ENCODE assay signal across 8 cellular contexts in the genomic region with DNA sequence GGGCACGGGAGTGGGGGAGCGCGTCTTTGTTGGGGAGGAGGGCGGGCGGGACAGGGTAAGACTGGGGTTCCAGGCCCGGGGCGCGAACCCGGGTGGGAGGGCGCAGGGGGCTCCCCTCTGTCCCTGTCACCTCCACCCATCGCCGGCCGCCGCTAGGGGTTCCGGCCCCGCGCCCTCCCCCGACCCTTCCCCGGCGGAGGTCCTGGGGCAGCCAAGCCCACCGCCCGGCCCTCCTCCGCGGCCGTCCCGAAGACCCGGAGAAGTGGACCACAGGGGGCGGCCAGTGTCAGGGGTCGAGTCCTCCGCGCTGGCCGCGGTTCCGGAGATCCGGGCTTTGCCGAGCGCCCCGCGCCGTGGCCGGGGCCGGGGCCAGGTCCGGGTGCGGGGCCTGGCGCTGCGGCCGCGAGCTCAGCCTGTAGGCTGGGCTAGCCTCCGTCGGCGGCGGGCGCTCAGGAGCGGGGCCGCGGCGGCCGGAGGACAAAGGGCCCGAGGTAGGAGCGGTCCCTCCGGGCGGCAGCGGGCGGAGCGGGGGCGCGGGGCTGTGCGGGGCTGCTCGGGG. TPM values are rescaled to one million over a fixed set of nuclear protein-coding genes. Genes with fewer than 3 reads are reported as not detected.
A peak's percentile ranks its signal among the peaks of the same experiment; 100 is the strongest.
DNase-seq lines count a peak whose midpoint lies in the region; ATAC-seq and TF ChIP-seq lines count a peak whose summit lies in the region.

No MANE protein-coding gene starts in this region.

- in situ Hi-C loops in HAP-1 (cut with MboI; ENCODE audit: low sequenced_read_pairs) = no loop called here

- no peak overlapping the region for H3K4me3 Mint-ChIP-seq in activated naive CD8-positive, alpha-beta T cell treated with anti-CD3 and anti-CD28 coated beads, Interleukin-2, amount 10 ng/mL, durations not matched to agents 7 days and 5 days
- no peak overlapping the region for H3K4me3 Mint-ChIP-seq in CD8-positive, alpha-beta memory T cell
- H3K4me3 Mint-ChIP-seq in CD4-positive, alpha-beta T cell = no peak overlapping the region

- no peak for TF ChIP-seq CTCF in CD4-positive, alpha-beta T cell (IDR thresholded peaks at IDR 0.05)

- H3K4me1 Mint-ChIP-seq in activated naive CD8-positive, alpha-beta T cell treated with anti-CD3 and anti-CD28 coated beads, Interleukin-2, amount 10 ng/mL, durations not matched to agents 7 days and 5 days = peaks cover 8% of the 10 kb centered on the region
- peaks cover 7 to 13% (median 12%) of the 10 kb centered on the region in 3 donors for H3K4me1 Mint-ChIP-seq in CD8-positive, alpha-beta memory T cell
- peaks cover 11% of the 10 kb centered on the region for H3K4me1 Mint-ChIP-seq in CD4-positive, alpha-beta T cell (ENCODE audit: low read depth)

- peaks cover 5% of the 10 kb centered on the region; the same call in 1 of the 2 replicates for H3K4me1 ChIP-seq in HAP-1
- peaks cover 0 to 7% (median 2%) of the 10 kb centered on the region in 3 donors for H3K4me1 ChIP-seq in skeletal muscle tissue (ENCODE audit: control insufficient read depth in 3 of 3, insufficient read depth in 3 of 3, low read length in 3 of 3)
- H3K4me1 ChIP-seq in CD8-positive, alpha-beta memory T cell (ENCODE audit: insufficient read depth, low read length) = no peaks in the 10 kb centered on the region

- no peaks in the 10 kb centered on the region for H3K9me3 Mint-ChIP-seq in activated naive CD8-positive, alpha-beta T cell treated with anti-CD3 and anti-CD28 coated beads, Interleukin-2, amount 10 ng/mL, durations not matched to agents 7 days and 5 days
- H3K9me3 Mint-ChIP-seq in CD8-positive, alpha-beta memory T cell = no peaks in the 10 kb centered on the region
- H3K9me3 Mint-ChIP-seq in CD4-positive, alpha-beta T cell = no peaks in the 10 kb centered on the region

- POLR2A ChIA-PET in activated naive CD8-positive, alpha-beta T cell treated with anti-CD3 and anti-CD28 coated beads, Interleukin-2, amount 10 ng/mL, durations not matched to agents 7 days and 5 days (lab: Charles Lee) = no interaction called here
- POLR2A ChIA-PET in CD8-positive, alpha-beta memory T cell (lab: Charles Lee) = no interaction called here
- POLR2A ChIA-PET in CD4-positive, alpha-beta T cell (lab: Charles Lee) = no interaction called here

- peak overlapping the region; percentile 49 for H3K4me3 ChIP-seq in HAP-1
- H3K4me3 ChIP-seq in iPS-11a (ENCODE audit: low read depth, low read length) = peak overlapping the region; percentile 88
- peak overlapping the region; percentile 65 to 88 (median 84) for H3K4me3 ChIP-seq in skeletal muscle tissue (ENCODE audit: low read length in 3 of 3)
- H3K4me3 ChIP-seq in CD8-positive, alpha-beta memory T cell (ENCODE audit: low read length) = no peak overlapping the region

- H3K36me3 ChIP-seq in HAP-1 (replicated peaks) (no peaks in the 10 kb centered on the region), skeletal muscle tissue (ENCODE audit: control insufficient read depth in 3 of 3, insufficient read depth in 3 of 3, low read length in 3 of 3) (no peaks in the 10 kb centered on the region)
- no peaks in the 10 kb centered on the region for H3K36me3 ChIP-seq in CD8-positive, alpha-beta memory T cell (ENCODE audit: insufficient read depth, low read length)

- ATAC-seq in activated naive CD8-positive, alpha-beta T cell treated with anti-CD3 and anti-CD28 coated beads, Interleukin-2, amount 10 ng/mL, durations not matched to agents 7 days and 5 days (ENCODE audit: low read depth) = peak; percentile 17
- no peak for ATAC-seq in GM18519 (IDR thresholded peaks at IDR 0.05; ENCODE audit: low FRiP score, unreplicated experiment)
- no peak for ATAC-seq in CD4-positive, alpha-beta T cell (ENCODE audit: poor library complexity)

- intact Hi-C loops in CD4-positive, alpha-beta T cell (cut with DNase I, micrococcal nuclease) = no loop called here

- DNase-seq in HAP-1 (ENCODE audit: low spot score in 2 of 2) = peak in 1 of 2 experiments; percentile 67
- no peak for DNase-seq in activated naive CD8-positive, alpha-beta T cell treated with anti-CD3 and anti-CD28 coated beads, Interleukin-2, amount 10 ng/mL, durations not matched to agents 7 days and 5 days
- DNase-seq in CD8-positive, alpha-beta memory T cell = no peak
- DNase-seq in DMS153 treated with DMSO at 0.1 percent for 48 hours (lab: John Stamatoyannopoulos, UW; ENCODE audit: unreplicated experiment) = no peak
- DNase-seq in CD4-positive, alpha-beta T cell = no peak

- H3K9me3 ChIP-seq in HAP-1 (no peaks in the 10 kb centered on the region), skeletal muscle tissue (ENCODE audit: control insufficient read depth in 3 of 3, low read length in 3 of 3) (no peaks in the 10 kb centered on the region)
- H3K9me3 ChIP-seq in CD8-positive, alpha-beta memory T cell (ENCODE audit: low read length) = no peaks in the 10 kb centered on the region
- no peaks in the 10 kb centered on the region for H3K9me3 ChIP-seq in CD4-positive, alpha-beta T cell (ENCODE audit: control insufficient read depth, low read length)

- peaks cover 3% of the 10 kb centered on the region for H3K36me3 Mint-ChIP-seq in activated naive CD8-positive, alpha-beta T cell treated with anti-CD3 and anti-CD28 coated beads, Interleukin-2, amount 10 ng/mL, durations not matched to agents 7 days and 5 days
- H3K36me3 Mint-ChIP-seq in CD8-positive, alpha-beta memory T cell = peaks cover 0 to 4% (median 2%) of the 10 kb centered on the region in 3 donors
- no peaks in the 10 kb centered on the region for H3K36me3 Mint-ChIP-seq in CD4-positive, alpha-beta T cell (ENCODE audit: low read depth)

- no peak overlapping the region for H3K27ac ChIP-seq in skeletal muscle tissue (ENCODE audit: low read depth, low read length)
- no peak overlapping the region for H3K27ac ChIP-seq in CD8-positive, alpha-beta memory T cell (ENCODE audit: low read depth, low read length)
- no peak overlapping the region for H3K27ac ChIP-seq in CD4-positive, alpha-beta T cell (ENCODE audit: low read depth, low read length)

- H3K27me3 ChIP-seq in HAP-1 (ENCODE audit: low read depth) = peaks cover 2% of the 10 kb centered on the region; the same call in 1 of the 2 replicates
- H3K27me3 ChIP-seq in skeletal muscle tissue (ENCODE audit: control insufficient read depth in 3 of 3, insufficient read depth in 3 of 3, low read length in 3 of 3) = peaks cover 0 to 12% (median 7%) of the 10 kb centered on the region in 3 donors
- peaks cover 28% of the 10 kb centered on the region for H3K27me3 ChIP-seq in CD8-positive, alpha-beta memory T cell (ENCODE audit: insufficient read depth, low read length, poor library complexity, severe bottlenecking)
- H3K27me3 ChIP-seq in CD4-positive, alpha-beta T cell (ENCODE audit: control insufficient read depth, insufficient read depth, low read length) = peaks cover 49% of the 10 kb centered on the region

- peak overlapping the region in 1 of 3 donors; percentile 85 for H3K9ac ChIP-seq in skeletal muscle tissue (ENCODE audit: low read depth in 1 of 3, low read length in 3 of 3)

- CTCF ChIA-PET in CD8-positive, alpha-beta memory T cell (lab: Charles Lee) = no interaction called here
- CTCF ChIA-PET in CD4-positive, alpha-beta T cell (lab: Charles Lee) = no interaction called here

- peaks cover 52% of the 10 kb centered on the region for H3K27me3 Mint-ChIP-seq in activated naive CD8-positive, alpha-beta T cell treated with anti-CD3 and anti-CD28 coated beads, Interleukin-2, amount 10 ng/mL, durations not matched to agents 7 days and 5 days
- peaks cover 38 to 68% of the 10 kb centered on the region in 2 donors for H3K27me3 Mint-ChIP-seq in CD8-positive, alpha-beta memory T cell
- peaks cover 74% of the 10 kb centered on the region for H3K27me3 Mint-ChIP-seq in CD4-positive, alpha-beta T cell

- no peak overlapping the region for H3K27ac Mint-ChIP-seq in activated naive CD8-positive, alpha-beta T cell treated with anti-CD3 and anti-CD28 coated beads, Interleukin-2, amount 10 ng/mL, durations not matched to agents 7 days and 5 days
- H3K27ac Mint-ChIP-seq in CD8-positive, alpha-beta memory T cell = no peak overlapping the region
- H3K27ac Mint-ChIP-seq in CD4-positive, alpha-beta T cell = no peak overlapping the region

RNA-seq across cellular contexts. Expression of a gene that starts 16.6 kb away (rescaled TPM):
- total RNA-seq in activated naive CD8-positive, alpha-beta T cell treated with anti-CD3 and anti-CD28 coated beads, Interleukin-2, amount 10 ng/mL, durations not matched to agents 7 days and 5 days = 1 to 10 TPM; 8.5 to 9.8 TPM
- 8.9 TPM for total RNA-seq in skeletal muscle tissue
- 10 to 100 TPM; 13.9 to 14.7 TPM for total RNA-seq in CD8-positive, alpha-beta memory T cell
- polyA plus RNA-seq in CD8-positive, alpha-beta memory T cell = 4.5 TPM
- total RNA-seq in CD4-positive, alpha-beta T cell = 1 to 10 TPM; 3.5 to 4.2 TPM

RNA-seq across cellular contexts. Expression of a gene that starts 51.3 kb away (rescaled TPM):
- total RNA-seq in activated naive CD8-positive, alpha-beta T cell treated with anti-CD3 and anti-CD28 coated beads, Interleukin-2, amount 10 ng/mL, durations not matched to agents 7 days and 5 days = under 1 TPM; 0.28 to 0.54 TPM
- 6.8 TPM for total RNA-seq in skeletal muscle tissue
- total RNA-seq in CD8-positive, alpha-beta memory T cell = under 1 TPM; 0.55 to 0.94 TPM
- 0.16 TPM for polyA plus RNA-seq in CD8-positive, alpha-beta memory T cell
- under 1 TPM; 0.22 to 0.31 TPM for total RNA-seq in CD4-positive, alpha-beta T cell
